ENCODE assay signal across 9 cellular contexts in the genomic region with DNA sequence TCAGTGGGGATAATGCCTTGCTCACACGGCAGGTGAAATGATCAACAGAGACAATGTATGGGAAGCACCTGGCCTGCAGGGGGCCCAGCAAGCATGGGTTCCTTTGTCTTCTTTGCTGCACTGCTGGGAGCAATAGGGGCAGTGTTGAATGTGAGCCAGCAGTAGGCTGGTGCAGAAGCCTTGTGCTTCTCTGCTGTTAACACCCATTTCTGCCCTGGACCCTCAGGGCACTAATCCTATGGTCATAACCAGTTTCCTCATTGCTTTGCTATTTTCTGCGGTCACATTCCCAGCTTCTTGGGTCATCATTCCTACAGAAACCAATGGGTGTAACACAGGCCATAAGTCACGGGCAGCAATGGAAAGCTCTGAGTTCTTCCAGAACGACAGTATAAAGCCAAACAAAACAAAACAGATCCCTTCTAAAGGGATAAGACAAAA. TPM values are rescaled to one million over a fixed set of nuclear protein-coding genes. Genes with fewer than 3 reads are reported as not detected.
DNase-seq lines count a peak whose midpoint lies in the region; ATAC-seq and TF ChIP-seq lines count a peak whose summit lies in the region.
"Had no signal": no experiment of that assay in that cellular context is flagged by ENCODE, and none has a peak within 500 bp of the region (broad histone marks: within the 10 kb centered on the region; RNA-seq: fewer than 3 reads in every experiment).

No MANE protein-coding gene starts in this region.

- TF ChIP-seq CTCF in epithelial cell of esophagus (IDR thresholded peaks at IDR 0.05; ENCODE audit: insufficient read depth, low read depth, low read length, missing control alignments) (peak; percentile 40), smooth muscle cell (IDR thresholded peaks at IDR 0.05; ENCODE audit: borderline replicate concordance, insufficient read depth, poor library complexity, severe bottlenecking) (peak; percentile 30)

- H3K4me1 ChIP-seq in smooth muscle cell (ENCODE audit: low read depth), result peaks cover 15% of the 10 kb centered on the region

- H3K9me3 ChIP-seq in smooth muscle cell (replicated peaks; ENCODE audit: low read depth), result no peaks in the 10 kb centered on the region

- no peak for ATAC-seq in HG02970 (IDR thresholded peaks at IDR 0.05; ENCODE audit: low FRiP score, unreplicated experiment)

- H4K20me1 ChIP-seq in smooth muscle cell (ENCODE audit: low read depth), result no peaks in the 10 kb centered on the region

- no peak overlapping the region for H3K4me3 ChIP-seq in epithelial cell of esophagus (ENCODE audit: low read length)
- no peak overlapping the region for H3K4me3 ChIP-seq in smooth muscle cell

- H3K27me3 ChIP-seq in smooth muscle cell (ENCODE audit: low read depth), result no peaks in the 10 kb centered on the region

- H2AFZ ChIP-seq in smooth muscle cell (ENCODE audit: low read depth), result no peak overlapping the region

- no peaks in the 10 kb centered on the region for H3K79me2 ChIP-seq in smooth muscle cell (ENCODE audit: low read depth)

- H3K9ac ChIP-seq in smooth muscle cell (ENCODE audit: low read depth), result peak overlapping the region; percentile 16

- no peaks in the 10 kb centered on the region for H3K36me3 ChIP-seq in smooth muscle cell (ENCODE audit: low read depth)

- peaks cover 9% of the 10 kb centered on the region for H3F3A ChIP-seq in smooth muscle cell (ENCODE audit: low read depth)

- WGBS in smooth muscle cell (ENCODE audit: low lambda C conversion rate), result 6% methylated on average over 4 of the region's 4 CpGs

- H3K27ac ChIP-seq in smooth muscle cell (ENCODE audit: low read depth), result peak overlapping the region; percentile 89

- peak; percentile 8 for DNase-seq in NCI-H2171 treated with DMSO at 0.1 percent for 48 hours (lab: John Stamatoyannopoulos, UW)
- DNase-seq in NCI-H2171 (lab: John Stamatoyannopoulos, UW), result no peak
- peak; percentile 75 for DNase-seq in NCI-H345 (lab: John Stamatoyannopoulos, UW)
- peak; percentile 95 for DNase-seq in epithelial cell of esophagus (ENCODE audit: low read depth)
- DNase-seq in smooth muscle cell (lab: John Stamatoyannopoulos, UW; ENCODE audit: unreplicated experiment), result no peak
- no peak for DNase-seq in DMS79 (lab: John Stamatoyannopoulos, UW)
- DNase-seq in NCI-H524 treated with DMSO at 0.1 percent for 48 hours (lab: John Stamatoyannopoulos, UW), result no peak
- DNase-seq: DND-41 had no signal

- H3K4me2 ChIP-seq in smooth muscle cell, result peak overlapping the region; percentile 70

RNA-seq across cellular contexts. Expression of gene LGI1, which starts 10.9 kb away (rescaled TPM):
- 1.2 and 6.7 TPM in 2 replicates for total RNA-seq in smooth muscle cell
- 2.0 TPM in 1 of 2 replicates, not detected in the other for polyA plus RNA-seq in smooth muscle cell

RNA-seq across cellular contexts. Expression of gene FRA10AC1, which starts 44.5 kb away (rescaled TPM):
- 12.3 and 12.5 TPM in 2 replicates for total RNA-seq in smooth muscle cell
- polyA plus RNA-seq in smooth muscle cell, result 11.2 and 14.4 TPM in 2 replicates

Comparison
In these comparisons a context has a peak if more than half of its experiments do, and no peak if none do; other contexts are left out.
1. DNase-seq: peak in NCI-H2171 treated with DMSO at 0.1 percent for 48 hours (single experiment), NCI-H345 (single experiment) and epithelial cell of esophagus (single experiment); none in NCI-H2171 (single experiment), smooth muscle cell (single experiment), DMS79 (single experiment) and NCI-H524 treated with DMSO at 0.1 percent for 48 hours (single experiment).